8 cellular contexts compared by ENCODE assay signal in the genomic region with DNA sequence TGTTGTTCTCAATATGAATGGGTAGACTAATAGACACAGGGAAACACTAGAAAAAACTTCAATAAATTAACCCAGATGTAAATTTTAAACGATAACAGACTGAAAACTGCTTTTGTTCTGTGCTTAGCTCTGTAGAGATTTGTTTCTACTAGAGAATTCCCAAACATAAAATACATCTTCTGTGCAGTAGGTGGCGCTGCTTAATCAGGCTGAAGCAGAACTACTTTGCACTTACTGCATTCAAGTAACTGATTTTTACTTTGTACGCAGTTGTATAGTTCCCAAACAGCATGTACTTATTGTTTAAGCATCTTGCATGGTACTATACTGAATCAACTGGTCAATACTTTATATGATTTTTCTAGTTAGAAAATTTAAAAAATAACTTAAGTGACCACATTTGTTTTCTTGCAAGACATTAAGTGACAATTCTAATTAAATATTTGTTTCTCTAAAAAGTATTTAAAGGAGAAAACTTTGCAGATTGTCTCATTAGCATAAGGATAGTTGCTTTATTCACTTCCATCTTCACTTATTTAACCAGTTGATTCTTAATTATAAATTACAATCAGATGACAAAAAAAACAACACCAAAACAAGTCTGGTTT.
DNase-seq lines count a peak whose midpoint lies in the region; ATAC-seq and TF ChIP-seq lines count a peak whose summit lies in the region.

No MANE protein-coding gene starts in this region.

- H4K20me1 ChIP-seq in PC-3 (ENCODE audit: low read length), result no peaks in the 10 kb centered on the region

- no peaks in the 10 kb centered on the region for H3F3A ChIP-seq in PC-3 (ENCODE audit: low read length, unreplicated experiment)

- no peak overlapping the region for H3K4ac ChIP-seq in trophoblast cell (ENCODE audit: low read depth, low read length)

- ATAC-seq in GM19463 (IDR thresholded peaks at IDR 0.05; ENCODE audit: unreplicated experiment), result peak; percentile 74
- ATAC-seq in PC-3, result peak; percentile 68
- ATAC-seq in aorta (ENCODE audit: low FRiP score), result peak; percentile 62

- H3K4me3 ChIP-seq in PC-3 (ENCODE audit: low read length) (no peak overlapping the region), foreskin fibroblast (ENCODE audit: low read depth in 1 of 2, low read length in 2 of 2) (no peak overlapping the region), trophoblast cell (ENCODE audit: low read depth, low read length) (no peak overlapping the region), aorta (ENCODE audit: low read length in 2 of 2) (no peak overlapping the region)

- POLR2A ChIA-PET in PC-3 (lab: Charles Lee; ENCODE audit: unreplicated experiment), result no interaction called here

- no peak overlapping the region for H3K27ac ChIP-seq in PC-3 (ENCODE audit: low read length)
- no peak overlapping the region for H3K27ac ChIP-seq in trophoblast cell (ENCODE audit: low read depth, low read length)
- no peak overlapping the region for H3K27ac ChIP-seq in aorta (ENCODE audit: low read depth in 1 of 2, low read length in 2 of 2)

- CTCF ChIA-PET in PC-3 (lab: Charles Lee), result interaction anchor here (0.6 to 1.0 kb wide), 6 partner anchors 17 to 723 kb away, joined by 3 read pairs; no protein-coding TSS in a partner anchor

- no peak overlapping the region for H2BK5ac ChIP-seq in trophoblast cell (ENCODE audit: low read depth, low read length, poor library complexity)

- H3K79me1 ChIP-seq in trophoblast cell (ENCODE audit: low read length), result no peaks in the 10 kb centered on the region

- no peaks in the 10 kb centered on the region for H3K9me3 ChIP-seq in PC-3 (ENCODE audit: low read length)
- no peaks in the 10 kb centered on the region for H3K9me3 ChIP-seq in trophoblast cell (ENCODE audit: insufficient read depth, low read depth, low read length)
- H3K9me3 ChIP-seq in aorta (ENCODE audit: control insufficient read depth, low read length), result no peaks in the 10 kb centered on the region

- TF ChIP-seq CTCF in PC-3 (conservative IDR thresholded peaks at IDR 0.05; ENCODE audit: low read depth, low read length) (peak; percentile 96), foreskin fibroblast (IDR thresholded peaks at IDR 0.05; ENCODE audit: low read depth, low read length) (peak; percentile 71)

- no peak overlapping the region for H3K14ac ChIP-seq in trophoblast cell (ENCODE audit: low read length)

- H3K27me3 ChIP-seq in PC-3 (ENCODE audit: low read length) (no peaks in the 10 kb centered on the region), trophoblast cell (ENCODE audit: insufficient read depth, low read length) (no peaks in the 10 kb centered on the region), aorta (ENCODE audit: control insufficient read depth in 1 of 2, insufficient read depth in 2 of 2, low read length in 1 of 2) (no peaks in the 10 kb centered on the region)

- no peak overlapping the region for H3K18ac ChIP-seq in trophoblast cell (ENCODE audit: low read length)

- H3K9ac ChIP-seq in PC-3 (ENCODE audit: low read length), result no peak overlapping the region
- H3K9ac ChIP-seq in trophoblast cell (ENCODE audit: low read length), result no peak overlapping the region

- no TSS peak for BruUV-seq in PC-3 (replicated peaks; lab: Mats Ljungman, UMichigan)

- H2AK5ac ChIP-seq in trophoblast cell (ENCODE audit: low read length), result no peak overlapping the region

- H3K79me2 ChIP-seq in PC-3 (ENCODE audit: low read length) (no peaks in the 10 kb centered on the region), trophoblast cell (ENCODE audit: control insufficient read depth, insufficient read depth, low read length, poor library complexity) (no peaks in the 10 kb centered on the region)

- no peak overlapping the region for H2BK120ac ChIP-seq in trophoblast cell (ENCODE audit: insufficient read depth, low read length, poor library complexity)

- intact Hi-C loops in PC-3 (cut with micrococcal nuclease) (loop anchor here (1.0 to 10.0 kb wide), 5 partner anchors 75 to 958 kb away; no protein-coding TSS in a partner anchor), aorta (cut with DNase I) (loop anchor here (2.0 to 10.0 kb wide), 7 partner anchors 228 to 1048 kb away; partner anchors contain the start of gene INPP4B (in 2 of the 2))

- H3K36me3 ChIP-seq in PC-3 (ENCODE audit: low read depth, low read length), result no peaks in the 10 kb centered on the region
- no peaks in the 10 kb centered on the region for H3K36me3 ChIP-seq in trophoblast cell (ENCODE audit: control insufficient read depth in 1 of 2, insufficient read depth in 2 of 2, low read length in 2 of 2)
- H3K36me3 ChIP-seq in aorta (ENCODE audit: control insufficient read depth in 1 of 2, insufficient read depth in 2 of 2, low read length in 1 of 2), result no peaks in the 10 kb centered on the region

- H3K4me1 ChIP-seq in PC-3 (ENCODE audit: insufficient read depth, low read length) (peaks cover 17% of the 10 kb centered on the region), trophoblast cell (ENCODE audit: control insufficient read depth in 1 of 2, insufficient read depth in 2 of 2, low read length in 2 of 2) (no peaks in the 10 kb centered on the region), aorta (ENCODE audit: control insufficient read depth in 1 of 2, insufficient read depth in 2 of 2, low read length in 2 of 2) (peaks cover 0 to 3% of the 10 kb centered on the region in 2 donors)

- H4K8ac ChIP-seq in trophoblast cell (ENCODE audit: low read depth, low read length), result no peak overlapping the region

- H3K4me2 ChIP-seq in PC-3 (ENCODE audit: low read length) (no peak overlapping the region), trophoblast cell (ENCODE audit: low read length) (no peak overlapping the region)

- H3K23ac ChIP-seq in trophoblast cell (ENCODE audit: low read length), result no peak overlapping the region

- H4K12ac ChIP-seq in trophoblast cell (ENCODE audit: low read depth, low read length), result no peak overlapping the region

- peak; percentile 45 for DNase-seq in D341Med (ENCODE audit: low spot score)
- DNase-seq in HS-27A (ENCODE audit: low read depth), result peak; percentile 56
- DNase-seq in PC-3, result peak; percentile 87
- DNase-seq in activated T-helper 1 cell treated with Interleukin-2 at 50 U/mL for 16 hours (ENCODE audit: low read depth), result peak; percentile 16
- DNase-seq in foreskin fibroblast, result peak; percentile 42 to 81
- DNase-seq in trophoblast cell, result peak; percentile 57 to 88
- no peak for DNase-seq in aorta

- WGBS in trophoblast cell (ENCODE audit: extremely low coverage, insufficient coverage, insufficient read length), result no CpG with 5 or more reads among the region's 3 CpGs
- WGBS in aorta, 2 donors, result 3 to 6% methylated on average over 3 of the region's 3 CpGs

- no peak overlapping the region for H4K91ac ChIP-seq in trophoblast cell (ENCODE audit: low read depth, low read length)

- H3K9me2 ChIP-seq in PC-3 (replicated peaks; ENCODE audit: low read length), result no peaks in the 10 kb centered on the region

- no peak overlapping the region for H2BK12ac ChIP-seq in trophoblast cell (ENCODE audit: low read length)

- H2AFZ ChIP-seq in PC-3 (ENCODE audit: low read length) (no peak overlapping the region), trophoblast cell (ENCODE audit: insufficient read depth, low read length, poor library complexity) (no peak overlapping the region)

Comparison
In these comparisons a context has a peak if more than half of its experiments do, and no peak if none do; other contexts are left out.
1. DNase-seq: peak in D341Med (single experiment), HS-27A (single experiment), PC-3 (single experiment), activated T-helper 1 cell treated with Interleukin-2 at 50 U/mL for 16 hours (single experiment), foreskin fibroblast (2 of 2) and trophoblast cell (2 of 2); none in aorta (0 of 2).
2. Peak in every context shown above with its lines, with median percentiles within 50 percentile points of each other: ATAC-seq.